In genomic region chr1:107821340-107821739, GRCh38 we compare ENCODE assay signal across 11 cellular contexts.
DNase-seq lines count a peak whose midpoint lies in the region; ATAC-seq lines count a peak whose summit lies in the region.
"Had no signal": no experiment of that assay in that cellular context is flagged by ENCODE, and none has a peak within 500 bp of the region (broad histone marks: within the 10 kb centered on the region; RNA-seq: fewer than 3 reads in every experiment).

No MANE protein-coding gene starts in this region.

- POLR2A ChIA-PET in T-cell (lab: Charles Lee), result no interaction called here

- H3K27me3 Mint-ChIP-seq in T-cell, result no peaks in the 10 kb centered on the region
- H3K27me3 Mint-ChIP-seq in effector memory CD8-positive, alpha-beta T cell, result no peaks in the 10 kb centered on the region
- H3K27me3 Mint-ChIP-seq: type B pancreatic cell had no signal

- peak; percentile 34 to 77 (median 63) for ATAC-seq in T-cell (replicated peaks in 1 of 4)
- peak; percentile 72 for ATAC-seq in effector memory CD8-positive, alpha-beta T cell (replicated peaks)
- ATAC-seq in HG03039 (IDR thresholded peaks at IDR 0.05; ENCODE audit: unreplicated experiment), result no peak

- H3K4me1 Mint-ChIP-seq in T-cell, result peaks cover 27 to 37% (median 28%) of the 10 kb centered on the region in 3 donors
- peaks cover 30 to 50% of the 10 kb centered on the region in 2 donors for H3K4me1 Mint-ChIP-seq in effector memory CD8-positive, alpha-beta T cell (ENCODE audit: low read depth in 2 of 2)

- DNase-seq in activated CD8-positive, alpha-beta memory T cell treated with anti-CD3 and anti-CD28 coated beads, Interleukin-2, amount 50 U/mL, for 24 hours (ENCODE audit: extremely low read depth), result peak; percentile 5
- DNase-seq in activated CD8-positive, alpha-beta memory T cell treated with anti-CD3 and anti-CD28 coated beads, Interleukin-2, amount 50 U/mL, for 48 hours, result no peak
- DNase-seq in T-cell (no peak), middle frontal gyrus (ENCODE audit: extremely low spot score, low spot score) (no peak), SIG-M5 (lab: John Stamatoyannopoulos, UW) (no peak)
- no peak for DNase-seq in effector memory CD8-positive, alpha-beta T cell
- DNase-seq in stimulated activated CD4-positive, alpha-beta T cell treated with anti-CD3 and anti-CD28 coated beads, TNF-alpha, amount 100 ng/mL, for 48 hours (ENCODE audit: low read depth in 3 of 3), result peak in 2 of 3 donors; percentile 11 to 18
- DNase-seq: MV-4-11, NCI-H2171 had no signal

- peaks cover 26% of the 10 kb centered on the region for H3K36me3 Mint-ChIP-seq in T-cell
- peaks cover 6% of the 10 kb centered on the region for H3K36me3 Mint-ChIP-seq in effector memory CD8-positive, alpha-beta T cell (ENCODE audit: insufficient read depth)
- H3K36me3 Mint-ChIP-seq: type B pancreatic cell had no signal

- H3K9me3 Mint-ChIP-seq in T-cell, result peaks cover 2 to 15% (median 14%) of the 10 kb centered on the region in 3 donors
- H3K9me3 Mint-ChIP-seq in effector memory CD8-positive, alpha-beta T cell, result peaks cover 0 to 3% of the 10 kb centered on the region in 2 donors
- H3K9me3 Mint-ChIP-seq: type B pancreatic cell had no signal

- H3K4me3 Mint-ChIP-seq in T-cell, result peak overlapping the region in 1 of 3 donors; percentile 13
- peak overlapping the region in 1 of 2 donors; percentile 72 for H3K4me3 Mint-ChIP-seq in effector memory CD8-positive, alpha-beta T cell
- H3K4me3 Mint-ChIP-seq: type B pancreatic cell had no signal

- peak overlapping the region; percentile 7 to 12 for H3K27ac Mint-ChIP-seq in T-cell
- peak overlapping the region; percentile 9 to 95 for H3K27ac Mint-ChIP-seq in effector memory CD8-positive, alpha-beta T cell
- H3K27ac Mint-ChIP-seq: type B pancreatic cell had no signal

- CTCF ChIA-PET in T-cell (lab: Charles Lee), result no interaction called here

Comparison
In these comparisons a context has a peak if more than half of its experiments do, and no peak if none do; other contexts are left out.
1. DNase-seq: peak in activated CD8-positive, alpha-beta memory T cell treated with anti-CD3 and anti-CD28 coated beads, Interleukin-2, amount 50 U/mL, for 24 hours (single experiment) and stimulated activated CD4-positive, alpha-beta T cell treated with anti-CD3 and anti-CD28 coated beads, TNF-alpha, amount 100 ng/mL, for 48 hours (2 of 3); none in activated CD8-positive, alpha-beta memory T cell treated with anti-CD3 and anti-CD28 coated beads, Interleukin-2, amount 50 U/mL, for 48 hours (single experiment), T-cell (0 of 34), effector memory CD8-positive, alpha-beta T cell (0 of 3), middle frontal gyrus (single experiment) and SIG-M5 (single experiment).